In genomic region chr11:116825434-116825833, GRCh38 we compare ENCODE assay signal across 26 cellular contexts. TPM values are rescaled to one million over a fixed set of nuclear protein-coding genes. Genes with fewer than 3 reads are reported as not detected.
DNase-seq lines count a peak whose midpoint lies in the region; ATAC-seq, FAIRE-seq and TF ChIP-seq lines count a peak whose summit lies in the region.
"Had no signal": no experiment of that assay in that cellular context is flagged by ENCODE, and none has a peak within 500 bp of the region (broad histone marks: within the 10 kb centered on the region; RNA-seq: fewer than 3 reads in every experiment).

No MANE protein-coding gene starts in this region.

- no peaks in the 10 kb centered on the region for H3K79me1 ChIP-seq in neuronal stem cell (ENCODE audit: low read depth, low read length)

- TF ChIP-seq EP300 in HepG2 (IDR thresholded peaks at IDR 0.05; ENCODE audit: low read depth in 2 of 2, low read length in 2 of 2): peak in 1 of 2 experiments; percentile 25; a peak in 1 of 4 replicates
- TF ChIP-seq EP300 in HepG2 (CRISPR knock-in tag; IDR thresholded peaks at IDR 0.05; ENCODE audit: borderline replicate concordance): no peak

- no peak overlapping the region for H4K8ac ChIP-seq in neuronal stem cell (ENCODE audit: low read depth, low read length)

- BruUV-seq in HepG2 (replicated peaks; lab: Mats Ljungman, UMichigan): no TSS peak

- H3K4ac ChIP-seq in neuronal stem cell (ENCODE audit: low read length): no peak overlapping the region

- H3K18ac ChIP-seq in neuronal stem cell (ENCODE audit: low read length): peak overlapping the region; percentile 28

- peak overlapping the region; percentile 60; the same call in 1 of the 2 replicates for H3K9ac ChIP-seq in HepG2 (ENCODE audit: insufficient read depth, low read depth, low read length)
- H3K9ac ChIP-seq in neuronal stem cell (ENCODE audit: low read depth, low read length, poor library complexity): no peak overlapping the region
- H3K9ac ChIP-seq: BLaER1 treated with 17β-estradiol and CSF1 and Interleukin-3, amounts not matched to agents 10 nM and 100 nM had no signal

- peaks cover 85% of the 10 kb centered on the region for H3K4me1 ChIP-seq in HepG2 (ENCODE audit: insufficient read depth, low read length)
- H3K4me1 ChIP-seq in neuronal stem cell (ENCODE audit: control insufficient read depth in 2 of 2, insufficient read depth in 1 of 2, low read depth in 1 of 2, low read length in 2 of 2): peaks cover 5 to 9% of the 10 kb centered on the region in 2 donors
- H3K4me1 ChIP-seq in testis: no peaks in the 10 kb centered on the region
- H3K4me1 ChIP-seq: A549 had no signal

- CTCF ChIA-PET in HepG2 (lab: Yijun Ruan, JAX; ENCODE audit: low intra/inter-chr PET ratio, low total read pairs): interaction anchor here (3.1 kb wide), 1 partner anchor 34 kb away, joined by 21 read pairs; the partner anchor contains the start of gene APOA5

- no peak overlapping the region for H3K14ac ChIP-seq in neuronal stem cell (ENCODE audit: low read length)

- H2AK5ac ChIP-seq in neuronal stem cell (ENCODE audit: low read depth, low read length): no peak overlapping the region

- peak; percentile 61; the same call in 1 of the 2 replicates for TF ChIP-seq RAD21 in HepG2 (CRISPR knock-in tag; IDR thresholded peaks at IDR 0.05)

- no peak overlapping the region for H4K91ac ChIP-seq in neuronal stem cell (ENCODE audit: low read depth, low read length, poor library complexity)

- H3K27ac ChIP-seq in HepG2 (ENCODE audit: extremely low read length, insufficient read depth, low read length): peak overlapping the region; percentile 85
- H3K27ac ChIP-seq in neuronal stem cell (replicated peaks; ENCODE audit: low read length): no peak overlapping the region
- no peak overlapping the region for H3K27ac ChIP-seq in testis
- H3K27ac ChIP-seq: 22Rv1; A549; BLaER1 treated with 17β-estradiol and CSF1 and Interleukin-3, amounts not matched to agents 10 nM and 100 nM had no signal

- no peak overlapping the region for H2BK5ac ChIP-seq in neuronal stem cell (ENCODE audit: low read length)

- WGBS in HepG2 (ENCODE audit: low lambda C conversion rate): 0% methylated on average over 3 of the region's 5 CpGs
- WGBS in neuronal stem cell (ENCODE audit: extremely low coverage in 2 of 2, insufficient read length in 2 of 2, insufficient replicate concordance in 1 of 2), 2 donors: no CpG with 5 or more reads among the region's 5 CpGs
- WGBS in testis, 2 donors: 87 to 92% methylated on average over 5 of the region's 5 CpGs

- H3K79me2 ChIP-seq in HepG2 (ENCODE audit: insufficient read depth, low read length): peaks cover 8% of the 10 kb centered on the region

- TF ChIP-seq POLR2A in HepG2 (IDR thresholded peaks at IDR 0.05; ENCODE audit: insufficient read depth in 1 of 2, low read depth in 2 of 2, low read length in 2 of 2): 0 out of 4 replicates have a peak, but pooled peaks of 1 of the 2 experiments have one; percentile 13
- TF ChIP-seq POLR2A in testis (IDR thresholded peaks at IDR 0.05): no peak

- H2BK15ac ChIP-seq in neuronal stem cell (ENCODE audit: low read length): peak overlapping the region; percentile 78

- peak; percentile 72 for TF ChIP-seq CTCF in HepG2 (CRISPR knock-in tag; IDR thresholded peaks at IDR 0.05)
- TF ChIP-seq CTCF in testis (IDR thresholded peaks at IDR 0.05): no peak

- H3K36me3 ChIP-seq in HepG2 (replicated peaks in 1 of 2; ENCODE audit: control insufficient read depth in 1 of 2, insufficient read depth in 2 of 2, low read length in 2 of 2) (no peaks in the 10 kb centered on the region), neuronal stem cell (replicated peaks in 1 of 2; ENCODE audit: control insufficient read depth in 2 of 2, insufficient read depth in 2 of 2, low read length in 2 of 2) (no peaks in the 10 kb centered on the region), testis (ENCODE audit: low read depth, missing control alignments) (no peaks in the 10 kb centered on the region)
- H3K36me3 ChIP-seq: BE2C; BLaER1 treated with 17β-estradiol and CSF1 and Interleukin-3, amounts not matched to agents 10 nM and 100 nM had no signal

- in situ Hi-C loops in HepG2 (cut with HindIII; ENCODE audit: extremely low pct_ligation_motif_present, low pct_unique_long_range_greater_than_20kb): no loop called here

- POLR2A ChIA-PET in HepG2 (lab: Yijun Ruan, JAX): interaction anchor here (5.6 to 18.4 kb wide), 5 partner anchors 9 to 32 kb away, joined by 67 to 1365 read pairs (median 361); partner anchors contain the start of genes APOA1, APOA5 and ZPR1

- ATAC-seq in HepG2: peak; percentile 35
- ATAC-seq: A549, GM23338, HCT116 had no signal

- no peak overlapping the region for H2BK120ac ChIP-seq in neuronal stem cell (ENCODE audit: low read depth, low read length)

- FAIRE-seq in HepG2 (lab: Jason Lieb, UNC): peak; percentile 81
- FAIRE-seq in HTR-8/SVneo (lab: Jason Lieb, UNC): no peak
- FAIRE-seq: A549, D721Med, GM12891, GM18507 had no signal

- no peaks in the 10 kb centered on the region for H4K20me1 ChIP-seq in HepG2 (ENCODE audit: insufficient read depth, low read length)
- H4K20me1 ChIP-seq: BLaER1 treated with 17β-estradiol and CSF1 and Interleukin-3, amounts not matched to agents 10 nM and 100 nM had no signal

- H2BK12ac ChIP-seq in neuronal stem cell (ENCODE audit: low read length): no peak overlapping the region

- no peak overlapping the region for H3K23ac ChIP-seq in neuronal stem cell (ENCODE audit: low read depth, low read length, poor library complexity)

- no peaks in the 10 kb centered on the region for H3K27me3 ChIP-seq in HepG2 (ENCODE audit: control insufficient read depth in 1 of 2, insufficient read depth in 2 of 2, low read length in 2 of 2)
- peaks cover 0 to 8% (median 1%) of the 10 kb centered on the region in 3 experiments for H3K27me3 ChIP-seq in neuronal stem cell (ENCODE audit: control insufficient read depth in 3 of 3, insufficient read depth in 3 of 3, low read depth in 1 of 3, low read length in 3 of 3)
- no peaks in the 10 kb centered on the region for H3K27me3 ChIP-seq in testis
- H3K27me3 ChIP-seq: BE2C; BLaER1 treated with 17β-estradiol and CSF1 and Interleukin-3, amounts not matched to agents 10 nM and 100 nM had no signal

- H3K4me2 ChIP-seq in HepG2 (ENCODE audit: low read depth, low read length): peak overlapping the region; percentile 81
- no peak overlapping the region for H3K4me2 ChIP-seq in neuronal stem cell (ENCODE audit: insufficient read depth, low read length, poor library complexity, severe bottlenecking)
- H3K4me2 ChIP-seq: A549; BLaER1 treated with 17β-estradiol and CSF1 and Interleukin-3, amounts not matched to agents 10 nM and 100 nM; GM23338 had no signal

- no peak overlapping the region for H2AFZ ChIP-seq in HepG2 (ENCODE audit: low read length)
- no peak overlapping the region for H2AFZ ChIP-seq in neuronal stem cell (ENCODE audit: low read length)
- H2AFZ ChIP-seq: GM23338 had no signal

- H3K9me3 ChIP-seq in HepG2 (ENCODE audit: low read length) (no peaks in the 10 kb centered on the region), neuronal stem cell (replicated peaks in 1 of 2; ENCODE audit: control insufficient read depth in 2 of 2, insufficient read depth in 1 of 2, low read depth in 1 of 2, low read length in 2 of 2) (no peaks in the 10 kb centered on the region), testis (no peaks in the 10 kb centered on the region)
- H3K9me3 ChIP-seq: A549; BE2C; BLaER1 treated with 17β-estradiol and CSF1 and Interleukin-3, amounts not matched to agents 10 nM and 100 nM had no signal

- intact Hi-C loops in HepG2 (cut with micrococcal nuclease; ENCODE audit: unreplicated experiment) (no loop called here), testis (cut with DNase I; ENCODE audit: low total_unique reads) (no loop called here)

- peak; percentile 55 for DNase-seq in activated effector memory CD4-positive, alpha-beta T cell treated with anti-CD3 and anti-CD28 coated beads, Interleukin-2, amount 50 U/mL, for 16 hours
- DNase-seq in activated effector memory CD4-positive, alpha-beta T cell treated with Interleukin-2 at 50 U/mL for 16 hours: no peak
- DNase-seq in HepG2 (ENCODE audit: low spot score) (peak; percentile 69), neuronal stem cell (ENCODE audit: low spot score) (no peak), HTR-8/SVneo (ENCODE audit: insufficient read length, low spot score) (no peak), testis (no peak)
- DNase-seq: ACHN; AML-193; BE2C; CD4-positive, alpha-beta T cell; CD8-positive, alpha-beta memory T cell; DMS 273 treated with DMSO at 0.1 percent for 48 hours; DMS79; EL; GDM1; H9 had no signal

- H3K4me3 ChIP-seq in HepG2 (replicated peaks in 1 of 3; ENCODE audit: insufficient read depth in 1 of 3, low read depth in 2 of 3, low read length in 3 of 3) (peak overlapping the region in 1 of 3 experiments; percentile 59; a peak in 1 of 6 replicates), neuronal stem cell (ENCODE audit: low read length in 2 of 2) (no peak overlapping the region), testis (no peak overlapping the region)
- H3K4me3 ChIP-seq: A549; BLaER1 treated with 17β-estradiol and CSF1 and Interleukin-3, amounts not matched to agents 10 nM and 100 nM; GM23338 had no signal

RNA-seq across cellular contexts. Expression of gene APOA4, which starts 2.3 kb away (rescaled TPM):
- total RNA-seq in HepG2 (2016; rRNA removed; fragmentation: Illumina TruSeq; extraction: Trizol) (1.8 and 3.8 TPM in 2 replicates), testis (not detected)
- 1.2 and 2.1 TPM in 2 replicates for total RNA-seq in HepG2 (2016; cell fraction: cytosol; rRNA removed; fragmentation: Illumina TruSeq; extraction: Trizol; ENCODE audit: low read depth)
- total RNA-seq in HepG2 (2016; cell fraction: insoluble cytoplasmic fraction; rRNA removed; fragmentation: Illumina TruSeq; extraction: Trizol): 2.1 and 3.7 TPM in 2 replicates
- total RNA-seq in HepG2 (2016; cell fraction: membrane; rRNA removed; fragmentation: Illumina TruSeq; extraction: Trizol): 2.5 and 3.8 TPM in 2 replicates
- total RNA-seq in HepG2 (2016; cell fraction: nucleus; rRNA removed; fragmentation: Illumina TruSeq; extraction: Trizol): 1.5 and 3.9 TPM in 2 replicates
- polyA plus RNA-seq in HepG2 (2011; rRNA removed) (7.2 and 11.0 TPM in 2 replicates), testis (ENCODE audit: insufficient read depth, low read depth, low replicate concordance) (not detected)
- 9.4 and 10.1 TPM in 2 replicates for polyA plus RNA-seq in HepG2 (2011; cell fraction: cytosol; rRNA removed)
- polyA plus RNA-seq in HepG2 (2011; cell fraction: nucleus; rRNA removed): 4.4 and 6.4 TPM in 2 replicates
- 5.7 and 7.6 TPM in 2 replicates for polyA plus RNA-seq in HepG2 (2012)
- polyA plus RNA-seq in HepG2 (2016; cell fraction: cytosol; fragmentation: Illumina TruSeq; extraction: Trizol; ENCODE audit: low read depth): 1.8 and 2.4 TPM in 2 replicates
- polyA plus RNA-seq in HepG2 (2016; cell fraction: insoluble cytoplasmic fraction; fragmentation: Illumina TruSeq; extraction: Trizol; ENCODE audit: low read depth): 1.6 and 1.8 TPM in 2 replicates
- 2.4 and 3.3 TPM in 2 replicates for polyA plus RNA-seq in HepG2 (2016; cell fraction: membrane; fragmentation: Illumina TruSeq; extraction: Trizol; ENCODE audit: low read depth)
- 3.5 and 4.1 TPM in 2 replicates for polyA plus RNA-seq in HepG2 (2016; cell fraction: nucleus; fragmentation: Illumina TruSeq; extraction: Trizol; ENCODE audit: insufficient read depth, low read depth)
- 4.4 TPM in 1 of 2 replicates, not detected in the other for polyA minus RNA-seq in HepG2 (2011; rRNA and poly(A)+ RNA removed; ENCODE audit: low replicate concordance)
- polyA minus RNA-seq in HepG2 (2011; cell fraction: cytosol; rRNA and poly(A)+ RNA removed): 2.5 and 3.2 TPM in 2 replicates
- polyA minus RNA-seq in HepG2 (2011; cell fraction: nucleus; rRNA and poly(A)+ RNA removed): 0.77 and 1.6 TPM in 2 replicates
- not detected for polyA plus RNA-seq in neuronal stem cell (2013, experiment 1 of 2)
- polyA plus RNA-seq in neuronal stem cell (2013, experiment 2 of 2): not detected
- total RNA-seq: CD4-positive, alpha-beta T cell; CD8-positive, alpha-beta memory T cell; GM23338; H4; H9 had no signal
- polyA plus RNA-seq: A549; CD14-positive monocyte; CD8-positive, alpha-beta memory T cell; GM23338 had no signal

RNA-seq across cellular contexts. Expression of gene APOC3, which starts 4.3 kb away (rescaled TPM):
- 179 and 314 TPM in 2 replicates for total RNA-seq in HepG2 (2016; rRNA removed; fragmentation: Illumina TruSeq; extraction: Trizol)
- 470 and 617 TPM in 2 replicates for total RNA-seq in HepG2 (2016; cell fraction: cytosol; rRNA removed; fragmentation: Illumina TruSeq; extraction: Trizol; ENCODE audit: low read depth)
- total RNA-seq in HepG2 (2016; cell fraction: insoluble cytoplasmic fraction; rRNA removed; fragmentation: Illumina TruSeq; extraction: Trizol): 191 and 310 TPM in 2 replicates
- 250 and 324 TPM in 2 replicates for total RNA-seq in HepG2 (2016; cell fraction: membrane; rRNA removed; fragmentation: Illumina TruSeq; extraction: Trizol)
- 211 and 238 TPM in 2 replicates for total RNA-seq in HepG2 (2016; cell fraction: nucleus; rRNA removed; fragmentation: Illumina TruSeq; extraction: Trizol)
- polyA plus RNA-seq in HepG2 (2011; rRNA removed): 687 and 1,005 TPM in 2 replicates
- 944 and 988 TPM in 2 replicates for polyA plus RNA-seq in HepG2 (2011; cell fraction: cytosol; rRNA removed)
- polyA plus RNA-seq in HepG2 (2011; cell fraction: nucleus; rRNA removed): 255 and 392 TPM in 2 replicates
- polyA plus RNA-seq in HepG2 (2012): 921 and 1,213 TPM in 2 replicates
- polyA plus RNA-seq in HepG2 (2016; cell fraction: cytosol; fragmentation: Illumina TruSeq; extraction: Trizol; ENCODE audit: low read depth): 724 and 925 TPM in 2 replicates
- polyA plus RNA-seq in HepG2 (2016; cell fraction: insoluble cytoplasmic fraction; fragmentation: Illumina TruSeq; extraction: Trizol; ENCODE audit: low read depth): 243 and 253 TPM in 2 replicates
- 332 and 399 TPM in 2 replicates for polyA plus RNA-seq in HepG2 (2016; cell fraction: membrane; fragmentation: Illumina TruSeq; extraction: Trizol; ENCODE audit: low read depth)
- polyA plus RNA-seq in HepG2 (2016; cell fraction: nucleus; fragmentation: Illumina TruSeq; extraction: Trizol; ENCODE audit: insufficient read depth, low read depth): 479 and 488 TPM in 2 replicates
- 493 TPM in 1 of 2 replicates, not detected in the other for polyA minus RNA-seq in HepG2 (2011; rRNA and poly(A)+ RNA removed; ENCODE audit: low replicate concordance)
- 182 and 185 TPM in 2 replicates for polyA minus RNA-seq in HepG2 (2011; cell fraction: cytosol; rRNA and poly(A)+ RNA removed)
- polyA minus RNA-seq in HepG2 (2011; cell fraction: nucleus; rRNA and poly(A)+ RNA removed): 38.8 and 66.1 TPM in 2 replicates
- not detected for polyA plus RNA-seq in neuronal stem cell (2013, experiment 1 of 2)
- polyA plus RNA-seq in neuronal stem cell (2013, experiment 2 of 2): not detected
- under 1 TPM in 1 of 2 donors, not detected in 1; 0.81 TPM for total RNA-seq in testis
- polyA plus RNA-seq in testis (ENCODE audit: insufficient read depth, low read depth, low replicate concordance): 4.0 TPM
- total RNA-seq: CD4-positive, alpha-beta T cell; CD8-positive, alpha-beta memory T cell; GM23338; H4; H9 had no signal
- polyA plus RNA-seq: A549; CD14-positive monocyte; CD8-positive, alpha-beta memory T cell; GM23338 had no signal

RNA-seq across cellular contexts. Expression of gene APOA1, which starts 12.0 kb away (rescaled TPM):
- total RNA-seq in HepG2 (2016; rRNA removed; fragmentation: Illumina TruSeq; extraction: Trizol) (2,184 and 5,485 TPM in 2 replicates), testis (1,000 to 10,000 TPM; 2,156 to 2,741 TPM)
- 1,658 and 1,910 TPM in 2 replicates for total RNA-seq in HepG2 (2016; cell fraction: cytosol; rRNA removed; fragmentation: Illumina TruSeq; extraction: Trizol; ENCODE audit: low read depth)
- 2,147 and 5,523 TPM in 2 replicates for total RNA-seq in HepG2 (2016; cell fraction: insoluble cytoplasmic fraction; rRNA removed; fragmentation: Illumina TruSeq; extraction: Trizol)
- 1,317 and 1,654 TPM in 2 replicates for total RNA-seq in HepG2 (2016; cell fraction: membrane; rRNA removed; fragmentation: Illumina TruSeq; extraction: Trizol)
- total RNA-seq in HepG2 (2016; cell fraction: nucleus; rRNA removed; fragmentation: Illumina TruSeq; extraction: Trizol): 3,708 and 4,228 TPM in 2 replicates
- polyA plus RNA-seq in HepG2 (2011; rRNA removed) (1,973 and 2,476 TPM in 2 replicates), testis (ENCODE audit: insufficient read depth, low read depth, low replicate concordance) (617 TPM)
- 3,263 and 3,859 TPM in 2 replicates for polyA plus RNA-seq in HepG2 (2011; cell fraction: cytosol; rRNA removed)
- polyA plus RNA-seq in HepG2 (2011; cell fraction: nucleus; rRNA removed): 1,542 and 1,981 TPM in 2 replicates
- polyA plus RNA-seq in HepG2 (2012): 3,117 and 3,837 TPM in 2 replicates
- polyA plus RNA-seq in HepG2 (2016; cell fraction: cytosol; fragmentation: Illumina TruSeq; extraction: Trizol; ENCODE audit: low read depth): 1,826 and 2,113 TPM in 2 replicates
- 1,773 and 1,785 TPM in 2 replicates for polyA plus RNA-seq in HepG2 (2016; cell fraction: insoluble cytoplasmic fraction; fragmentation: Illumina TruSeq; extraction: Trizol; ENCODE audit: low read depth)
- 1,154 and 1,399 TPM in 2 replicates for polyA plus RNA-seq in HepG2 (2016; cell fraction: membrane; fragmentation: Illumina TruSeq; extraction: Trizol; ENCODE audit: low read depth)
- 5,783 and 6,817 TPM in 2 replicates for polyA plus RNA-seq in HepG2 (2016; cell fraction: nucleus; fragmentation: Illumina TruSeq; extraction: Trizol; ENCODE audit: insufficient read depth, low read depth)
- 0.49 and 910 TPM in 2 replicates for polyA minus RNA-seq in HepG2 (2011; rRNA and poly(A)+ RNA removed; ENCODE audit: low replicate concordance)
- polyA minus RNA-seq in HepG2 (2011; cell fraction: cytosol; rRNA and poly(A)+ RNA removed): 1,155 and 1,457 TPM in 2 replicates
- 210 and 319 TPM in 2 replicates for polyA minus RNA-seq in HepG2 (2011; cell fraction: nucleus; rRNA and poly(A)+ RNA removed)
- polyA plus RNA-seq in neuronal stem cell (2013, experiment 1 of 2): 0.29 TPM
- 0.46 TPM for polyA plus RNA-seq in neuronal stem cell (2013, experiment 2 of 2)
- total RNA-seq: GM23338 had no signal
- polyA plus RNA-seq: CD14-positive monocyte; CD8-positive, alpha-beta memory T cell had no signal

RNA-seq across cellular contexts. Expression of gene APOA5, which starts 33.8 kb away (rescaled TPM):
- 21.9 and 49.1 TPM in 2 replicates for total RNA-seq in HepG2 (2016; rRNA removed; fragmentation: Illumina TruSeq; extraction: Trizol)
- 4.6 and 4.7 TPM in 2 replicates for total RNA-seq in HepG2 (2016; cell fraction: cytosol; rRNA removed; fragmentation: Illumina TruSeq; extraction: Trizol; ENCODE audit: low read depth)
- total RNA-seq in HepG2 (2016; cell fraction: insoluble cytoplasmic fraction; rRNA removed; fragmentation: Illumina TruSeq; extraction: Trizol): 16.8 and 55.7 TPM in 2 replicates
- 7.4 and 9.8 TPM in 2 replicates for total RNA-seq in HepG2 (2016; cell fraction: membrane; rRNA removed; fragmentation: Illumina TruSeq; extraction: Trizol)
- total RNA-seq in HepG2 (2016; cell fraction: nucleus; rRNA removed; fragmentation: Illumina TruSeq; extraction: Trizol): 41.1 and 46.7 TPM in 2 replicates
- 44.0 and 61.4 TPM in 2 replicates for polyA plus RNA-seq in HepG2 (2011; rRNA removed)
- polyA plus RNA-seq in HepG2 (2011; cell fraction: cytosol; rRNA removed): 50.5 and 63.0 TPM in 2 replicates
- 48.8 and 51.3 TPM in 2 replicates for polyA plus RNA-seq in HepG2 (2011; cell fraction: nucleus; rRNA removed)
- 32.9 and 35.6 TPM in 2 replicates for polyA plus RNA-seq in HepG2 (2012)
- polyA plus RNA-seq in HepG2 (2016; cell fraction: cytosol; fragmentation: Illumina TruSeq; extraction: Trizol; ENCODE audit: low read depth): 3.5 and 4.1 TPM in 2 replicates
- polyA plus RNA-seq in HepG2 (2016; cell fraction: insoluble cytoplasmic fraction; fragmentation: Illumina TruSeq; extraction: Trizol; ENCODE audit: low read depth): 17.4 and 19.7 TPM in 2 replicates
- 5.1 and 6.3 TPM in 2 replicates for polyA plus RNA-seq in HepG2 (2016; cell fraction: membrane; fragmentation: Illumina TruSeq; extraction: Trizol; ENCODE audit: low read depth)
- 67.2 and 70.6 TPM in 2 replicates for polyA plus RNA-seq in HepG2 (2016; cell fraction: nucleus; fragmentation: Illumina TruSeq; extraction: Trizol; ENCODE audit: insufficient read depth, low read depth)
- polyA minus RNA-seq in HepG2 (2011; rRNA and poly(A)+ RNA removed; ENCODE audit: low replicate concordance): 37.9 TPM in 1 of 2 replicates, not detected in the other
- 21.8 and 26.5 TPM in 2 replicates for polyA minus RNA-seq in HepG2 (2011; cell fraction: cytosol; rRNA and poly(A)+ RNA removed)
- 24.4 and 25.6 TPM in 2 replicates for polyA minus RNA-seq in HepG2 (2011; cell fraction: nucleus; rRNA and poly(A)+ RNA removed)
- 0.03 TPM for polyA plus RNA-seq in neuronal stem cell (2013, experiment 1 of 2)
- not detected for polyA plus RNA-seq in neuronal stem cell (2013, experiment 2 of 2)
- total RNA-seq in testis: under 1 TPM in 1 of 2 donors, not detected in 1; 0.24 TPM
- polyA plus RNA-seq in testis (ENCODE audit: insufficient read depth, low read depth, low replicate concordance): not detected
- total RNA-seq: CD4-positive, alpha-beta T cell; CD8-positive, alpha-beta memory T cell; H4 had no signal
- polyA plus RNA-seq: A549; CD14-positive monocyte; CD8-positive, alpha-beta memory T cell had no signal

RNA-seq across cellular contexts. Expression of gene ZPR1, which starts 37.6 kb away (rescaled TPM):
- total RNA-seq in HepG2 (2016; rRNA removed; fragmentation: Illumina TruSeq; extraction: Trizol): 79.3 and 102 TPM in 2 replicates
- total RNA-seq in HepG2 (2016; cell fraction: cytosol; rRNA removed; fragmentation: Illumina TruSeq; extraction: Trizol; ENCODE audit: low read depth): 37.7 and 41.8 TPM in 2 replicates
- 81.1 and 95.0 TPM in 2 replicates for total RNA-seq in HepG2 (2016; cell fraction: insoluble cytoplasmic fraction; rRNA removed; fragmentation: Illumina TruSeq; extraction: Trizol)
- total RNA-seq in HepG2 (2016; cell fraction: membrane; rRNA removed; fragmentation: Illumina TruSeq; extraction: Trizol): 74.2 and 83.3 TPM in 2 replicates
- 52.5 and 60.5 TPM in 2 replicates for total RNA-seq in HepG2 (2016; cell fraction: nucleus; rRNA removed; fragmentation: Illumina TruSeq; extraction: Trizol)
- polyA plus RNA-seq in HepG2 (2011; rRNA removed): 40.0 and 45.2 TPM in 2 replicates
- 31.7 and 43.5 TPM in 2 replicates for polyA plus RNA-seq in HepG2 (2011; cell fraction: cytosol; rRNA removed)
- 34.9 and 46.0 TPM in 2 replicates for polyA plus RNA-seq in HepG2 (2011; cell fraction: nucleus; rRNA removed)
- polyA plus RNA-seq in HepG2 (2012): 28.2 and 35.4 TPM in 2 replicates
- 55.3 and 55.7 TPM in 2 replicates for polyA plus RNA-seq in HepG2 (2016; cell fraction: cytosol; fragmentation: Illumina TruSeq; extraction: Trizol; ENCODE audit: low read depth)
- 104 and 107 TPM in 2 replicates for polyA plus RNA-seq in HepG2 (2016; cell fraction: insoluble cytoplasmic fraction; fragmentation: Illumina TruSeq; extraction: Trizol; ENCODE audit: low read depth)
- 67.7 and 70.1 TPM in 2 replicates for polyA plus RNA-seq in HepG2 (2016; cell fraction: membrane; fragmentation: Illumina TruSeq; extraction: Trizol; ENCODE audit: low read depth)
- 88.0 and 94.3 TPM in 2 replicates for polyA plus RNA-seq in HepG2 (2016; cell fraction: nucleus; fragmentation: Illumina TruSeq; extraction: Trizol; ENCODE audit: insufficient read depth, low read depth)
- 25.2 and 35.9 TPM in 2 replicates for polyA minus RNA-seq in HepG2 (2011; rRNA and poly(A)+ RNA removed; ENCODE audit: low replicate concordance)
- polyA minus RNA-seq in HepG2 (2011; cell fraction: cytosol; rRNA and poly(A)+ RNA removed): 28.7 and 36.5 TPM in 2 replicates
- polyA minus RNA-seq in HepG2 (2011; cell fraction: nucleus; rRNA and poly(A)+ RNA removed): 64.4 and 81.6 TPM in 2 replicates
- 20.9 TPM for polyA plus RNA-seq in neuronal stem cell (2013, experiment 1 of 2)
- polyA plus RNA-seq in neuronal stem cell (2013, experiment 2 of 2): 21.9 TPM
- 10 to 100 TPM; 44.4 to 68.0 TPM for total RNA-seq in testis
- 138 TPM for polyA plus RNA-seq in testis (ENCODE audit: insufficient read depth, low read depth, low replicate concordance)

Comparison
In these comparisons a context has a peak if more than half of its experiments do, and no peak if none do; other contexts are left out.
1. DNase-seq: peak in activated effector memory CD4-positive, alpha-beta T cell treated with anti-CD3 and anti-CD28 coated beads, Interleukin-2, amount 50 U/mL, for 16 hours (single experiment) and HepG2 (single experiment); none in activated effector memory CD4-positive, alpha-beta T cell treated with Interleukin-2 at 50 U/mL for 16 hours (single experiment), neuronal stem cell (single experiment), HTR-8/SVneo (single experiment) and testis (single experiment).
2. RNA of gene APOC3, which starts 4.3 kb away (total RNA-seq): 179 to 617 TPM in HepG2; 0.81 TPM in testis; every median in the first group is over 10 times any median in the second.